In the genomic region with DNA sequence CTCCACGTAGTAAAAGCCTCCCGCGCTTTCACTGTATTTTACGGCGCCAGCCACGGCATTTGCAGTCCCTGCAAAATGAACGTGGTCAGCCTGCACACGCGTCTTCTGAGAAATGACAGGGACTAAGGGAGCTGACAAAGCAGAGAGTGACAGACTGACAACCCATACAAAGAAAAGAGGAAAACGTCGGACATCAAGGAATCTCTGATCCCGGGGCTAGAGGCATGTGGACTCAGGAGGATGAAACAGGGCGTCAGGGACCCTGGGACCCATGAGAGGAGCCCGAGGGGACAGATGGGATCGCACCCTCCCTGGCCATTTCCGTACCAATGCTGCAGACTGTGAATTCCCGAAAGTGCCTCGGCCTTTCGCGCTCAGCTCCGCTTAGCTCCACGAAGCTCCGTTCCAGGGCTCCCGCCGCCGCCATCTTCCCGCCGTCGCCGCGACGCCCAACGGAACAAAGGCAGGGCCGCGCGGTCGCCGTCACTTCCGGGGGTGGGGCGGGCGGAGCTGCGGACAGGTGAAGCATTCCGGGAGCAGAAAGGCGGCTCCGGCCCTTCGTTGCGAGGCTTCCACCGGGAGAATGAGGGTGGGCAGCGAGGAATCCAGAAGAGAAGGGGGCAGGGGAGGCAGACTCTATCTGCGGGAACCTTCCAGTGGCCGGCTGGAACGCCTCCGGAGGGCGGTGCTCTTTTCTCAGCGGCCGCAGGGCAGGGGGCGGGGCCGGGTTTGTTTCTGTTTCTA, we compare ENCODE assay signal across 1 cellular context.
TF ChIP-seq lines count a peak whose summit lies in the region.

TSS of gene NUP160 (minus strand) at position 459 of the 744 bp plus-strand sequence. CDS start at position 427, 32 bp downstream.

TF ChIP-seq in HepG2, 621 proteins besides CTCF, POLR2A, EP300 and RAD21 (continued from another document and continues in another):
- TF ChIP-seq FOXP4 (CRISPR knock-in tag; IDR thresholded peaks at IDR 0.05) (no peak), UBTF (CRISPR knock-in tag; IDR thresholded peaks at IDR 0.05) (peak; percentile 70), ZMAT5 (CRISPR knock-in tag; IDR thresholded peaks at IDR 0.05; ENCODE audit: borderline replicate concordance, low read depth) (no peak), KLF12 (CRISPR knock-in tag; IDR thresholded peaks at IDR 0.05; ENCODE audit: borderline replicate concordance) (peak; percentile 81), ZNF441 (CRISPR knock-in tag; IDR thresholded peaks at IDR 0.05; ENCODE audit: borderline replicate concordance) (peak; percentile 82), ZKSCAN1 (IDR thresholded peaks at IDR 0.05; ENCODE audit: low read length) (no peak), NR2C2 (CRISPR knock-in tag; IDR thresholded peaks at IDR 0.05; ENCODE audit: borderline replicate concordance) (peak; percentile 65), TMF1 (CRISPR knock-in tag; IDR thresholded peaks at IDR 0.05; ENCODE audit: low read depth) (peak; percentile 92), KDM5B (CRISPR knock-in tag; IDR thresholded peaks at IDR 0.05; ENCODE audit: borderline replicate concordance) (peak; percentile 93; the same call in 1 of the 2 replicates), ZNF704 (CRISPR knock-in tag; IDR thresholded peaks at IDR 0.05; ENCODE audit: borderline replicate concordance) (peak; percentile 52; the same call in 1 of the 2 replicates), USF2 (IDR thresholded peaks at IDR 0.05; ENCODE audit: low read depth, low read length) (no peak), USF2 (CRISPR knock-in tag; IDR thresholded peaks at IDR 0.05; ENCODE audit: borderline replicate concordance) (peak; percentile 40; the same call in 1 of the 2 replicates), GATA4 (IDR thresholded peaks at IDR 0.05; ENCODE audit: borderline replicate concordance, low read depth) (peak; percentile 51; the same call in 1 of the 2 replicates), GATAD1 (CRISPR knock-in tag; IDR thresholded peaks at IDR 0.05) (peak; percentile 98), ZNF792 (CRISPR knock-in tag; IDR thresholded peaks at IDR 0.05) (0 out of 2 replicates have a peak, but pooled peaks have one; percentile 31), SAP130 (CRISPR knock-in tag; IDR thresholded peaks at IDR 0.05; ENCODE audit: low read depth) (peak; percentile 98), KDM4B (CRISPR knock-in tag; IDR thresholded peaks at IDR 0.05) (no peak), ZNF431 (CRISPR knock-in tag; IDR thresholded peaks at IDR 0.05; ENCODE audit: borderline replicate concordance, low read depth) (peak; percentile 45; the same call in 1 of the 2 replicates), KMT2A (CRISPR knock-in tag; IDR thresholded peaks at IDR 0.05) (peak; percentile 96), ZNF720 (CRISPR knock-in tag; IDR thresholded peaks at IDR 0.05) (0 out of 2 replicates have a peak, but pooled peaks have one; percentile 41), HOXA5 (CRISPR knock-in tag; IDR thresholded peaks at IDR 0.05) (peak; percentile 83), FOXC1 (CRISPR knock-in tag; IDR thresholded peaks at IDR 0.05; ENCODE audit: borderline replicate concordance) (peak; percentile 99), PITX1 (CRISPR knock-in tag; IDR thresholded peaks at IDR 0.05) (peak; percentile 49), ATM (IDR thresholded peaks at IDR 0.05; ENCODE audit: borderline replicate concordance) (no peak), ZFP82 (CRISPR knock-in tag; IDR thresholded peaks at IDR 0.05; ENCODE audit: borderline replicate concordance) (no peak), ARID3A (IDR thresholded peaks at IDR 0.05; ENCODE audit: low read depth, low read length) (no peak), NRL (CRISPR knock-in tag; IDR thresholded peaks at IDR 0.05; ENCODE audit: borderline replicate concordance) (peak; percentile 81), ZFP41 (CRISPR knock-in tag; IDR thresholded peaks at IDR 0.05; ENCODE audit: borderline replicate concordance) (0 out of 2 replicates have a peak, but pooled peaks have one; percentile 42), ZNF788 (CRISPR knock-in tag; IDR thresholded peaks at IDR 0.05; ENCODE audit: borderline replicate concordance) (peak; percentile 79; the same call in 1 of the 2 replicates), ZNF782 (CRISPR knock-in tag; IDR thresholded peaks at IDR 0.05; ENCODE audit: borderline replicate concordance) (no peak)
- TF ChIP-seq, protein P1, sequence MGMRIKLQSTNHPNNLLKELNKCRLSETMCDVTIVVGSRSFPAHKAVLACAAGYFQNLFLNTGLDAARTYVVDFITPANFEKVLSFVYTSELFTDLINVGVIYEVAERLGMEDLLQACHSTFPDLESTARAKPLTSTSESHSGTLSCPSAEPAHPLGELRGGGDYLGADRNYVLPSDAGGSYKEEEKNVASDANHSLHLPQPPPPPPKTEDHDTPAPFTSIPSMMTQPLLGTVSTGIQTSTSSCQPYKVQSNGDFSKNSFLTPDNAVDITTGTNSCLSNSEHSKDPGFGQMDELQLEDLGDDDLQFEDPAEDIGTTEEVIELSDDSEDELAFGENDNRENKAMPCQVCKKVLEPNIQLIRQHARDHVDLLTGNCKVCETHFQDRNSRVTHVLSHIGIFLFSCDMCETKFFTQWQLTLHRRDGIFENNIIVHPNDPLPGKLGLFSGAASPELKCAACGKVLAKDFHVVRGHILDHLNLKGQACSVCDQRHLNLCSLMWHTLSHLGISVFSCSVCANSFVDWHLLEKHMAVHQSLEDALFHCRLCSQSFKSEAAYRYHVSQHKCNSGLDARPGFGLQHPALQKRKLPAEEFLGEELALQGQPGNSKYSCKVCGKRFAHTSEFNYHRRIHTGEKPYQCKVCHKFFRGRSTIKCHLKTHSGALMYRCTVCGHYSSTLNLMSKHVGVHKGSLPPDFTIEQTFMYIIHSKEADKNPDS (CRISPR knock-in tag; IDR thresholded peaks at IDR 0.05), result peak; percentile 83; the same call in 1 of the 2 replicates
- TF ChIP-seq, protein P2, sequence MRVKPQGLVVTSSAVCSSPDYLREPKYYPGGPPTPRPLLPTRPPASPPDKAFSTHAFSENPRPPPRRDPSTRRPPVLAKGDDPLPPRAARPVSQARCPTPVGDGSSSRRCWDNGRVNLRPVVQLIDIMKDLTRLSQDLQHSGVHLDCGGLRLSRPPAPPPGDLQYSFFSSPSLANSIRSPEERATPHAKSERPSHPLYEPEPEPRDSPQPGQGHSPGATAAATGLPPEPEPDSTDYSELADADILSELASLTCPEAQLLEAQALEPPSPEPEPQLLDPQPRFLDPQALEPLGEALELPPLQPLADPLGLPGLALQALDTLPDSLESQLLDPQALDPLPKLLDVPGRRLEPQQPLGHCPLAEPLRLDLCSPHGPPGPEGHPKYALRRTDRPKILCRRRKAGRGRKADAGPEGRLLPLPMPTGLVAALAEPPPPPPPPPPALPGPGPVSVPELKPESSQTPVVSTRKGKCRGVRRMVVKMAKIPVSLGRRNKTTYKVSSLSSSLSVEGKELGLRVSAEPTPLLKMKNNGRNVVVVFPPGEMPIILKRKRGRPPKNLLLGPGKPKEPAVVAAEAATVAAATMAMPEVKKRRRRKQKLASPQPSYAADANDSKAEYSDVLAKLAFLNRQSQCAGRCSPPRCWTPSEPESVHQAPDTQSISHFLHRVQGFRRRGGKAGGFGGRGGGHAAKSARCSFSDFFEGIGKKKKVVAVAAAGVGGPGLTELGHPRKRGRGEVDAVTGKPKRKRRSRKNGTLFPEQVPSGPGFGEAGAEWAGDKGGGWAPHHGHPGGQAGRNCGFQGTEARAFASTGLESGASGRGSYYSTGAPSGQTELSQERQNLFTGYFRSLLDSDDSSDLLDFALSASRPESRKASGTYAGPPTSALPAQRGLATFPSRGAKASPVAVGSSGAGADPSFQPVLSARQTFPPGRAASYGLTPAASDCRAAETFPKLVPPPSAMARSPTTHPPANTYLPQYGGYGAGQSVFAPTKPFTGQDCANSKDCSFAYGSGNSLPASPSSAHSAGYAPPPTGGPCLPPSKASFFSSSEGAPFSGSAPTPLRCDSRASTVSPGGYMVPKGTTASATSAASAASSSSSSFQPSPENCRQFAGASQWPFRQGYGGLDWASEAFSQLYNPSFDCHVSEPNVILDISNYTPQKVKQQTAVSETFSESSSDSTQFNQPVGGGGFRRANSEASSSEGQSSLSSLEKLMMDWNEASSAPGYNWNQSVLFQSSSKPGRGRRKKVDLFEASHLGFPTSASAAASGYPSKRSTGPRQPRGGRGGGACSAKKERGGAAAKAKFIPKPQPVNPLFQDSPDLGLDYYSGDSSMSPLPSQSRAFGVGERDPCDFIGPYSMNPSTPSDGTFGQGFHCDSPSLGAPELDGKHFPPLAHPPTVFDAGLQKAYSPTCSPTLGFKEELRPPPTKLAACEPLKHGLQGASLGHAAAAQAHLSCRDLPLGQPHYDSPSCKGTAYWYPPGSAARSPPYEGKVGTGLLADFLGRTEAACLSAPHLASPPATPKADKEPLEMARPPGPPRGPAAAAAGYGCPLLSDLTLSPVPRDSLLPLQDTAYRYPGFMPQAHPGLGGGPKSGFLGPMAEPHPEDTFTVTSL (CRISPR knock-in tag; IDR thresholded peaks at IDR 0.05; ENCODE audit: borderline replicate concordance), result no peak; the same call in 1 of the 2 replicates
- TF ChIP-seq, protein P3, sequence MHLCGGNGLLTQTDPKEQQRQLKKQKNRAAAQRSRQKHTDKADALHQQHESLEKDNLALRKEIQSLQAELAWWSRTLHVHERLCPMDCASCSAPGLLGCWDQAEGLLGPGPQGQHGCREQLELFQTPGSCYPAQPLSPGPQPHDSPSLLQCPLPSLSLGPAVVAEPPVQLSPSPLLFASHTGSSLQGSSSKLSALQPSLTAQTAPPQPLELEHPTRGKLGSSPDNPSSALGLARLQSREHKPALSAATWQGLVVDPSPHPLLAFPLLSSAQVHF (CRISPR knock-in tag; IDR thresholded peaks at IDR 0.05), result peak; percentile 86; the same call in 1 of the 2 replicates
- TF ChIP-seq, protein P4, sequence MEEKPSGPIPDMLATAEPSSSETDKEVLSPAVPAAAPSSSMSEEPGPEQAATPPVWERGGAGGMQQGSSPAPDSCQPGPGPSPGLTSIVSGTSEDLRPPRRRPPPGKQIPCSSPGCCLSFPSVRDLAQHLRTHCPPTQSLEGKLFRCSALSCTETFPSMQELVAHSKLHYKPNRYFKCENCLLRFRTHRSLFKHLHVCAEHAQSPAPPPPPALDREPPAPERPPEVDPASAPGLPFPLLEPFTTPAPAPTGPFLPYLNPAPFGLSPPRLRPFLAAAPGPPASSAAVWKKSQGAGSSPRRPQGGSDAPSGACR (CRISPR knock-in tag; IDR thresholded peaks at IDR 0.05), result peak; percentile 93
